ENCODE assay signal across 8 cellular contexts in genomic region chr19:47863514-47863936, GRCh38. TPM values are rescaled to one million over a fixed set of nuclear protein-coding genes. Genes with fewer than 3 reads are reported as not detected.
DNase-seq lines count a peak whose midpoint lies in the region; ATAC-seq and TF ChIP-seq lines count a peak whose summit lies in the region.

No MANE protein-coding gene starts in this region.

- H3K4me3 ChIP-seq in NT2/D1 (ENCODE audit: insufficient read length, low read depth) = no peak overlapping the region
- H3K4me3 ChIP-seq in mucosa of descending colon = no peak overlapping the region

- peak; percentile 92 for TF ChIP-seq CTCF in mucosa of descending colon (IDR thresholded peaks at IDR 0.05)

- H3K36me3 ChIP-seq in NT2/D1 (ENCODE audit: insufficient read depth, insufficient read length, low read length) (no peaks in the 10 kb centered on the region), mucosa of descending colon (ENCODE audit: low read depth) (no peaks in the 10 kb centered on the region)

- H3K27me3 ChIP-seq in NT2/D1 (ENCODE audit: insufficient read depth, insufficient read length) = no peaks in the 10 kb centered on the region

- intact Hi-C loops in mucosa of descending colon (cut with DNase I, micrococcal nuclease) = no loop called here

- H3K9me3 ChIP-seq in NT2/D1 (ENCODE audit: insufficient read depth, low read length) (no peaks in the 10 kb centered on the region), mucosa of descending colon (no peaks in the 10 kb centered on the region)

- H3K4me1 ChIP-seq in NT2/D1 (ENCODE audit: insufficient read depth, insufficient read length) = no peaks in the 10 kb centered on the region
- H3K4me1 ChIP-seq in mucosa of descending colon (ENCODE audit: low read depth) = no peaks in the 10 kb centered on the region

- H3K9ac ChIP-seq in NT2/D1 (ENCODE audit: insufficient read length, low read depth) = peak overlapping the region; percentile 33

- ATAC-seq in mucosa of descending colon = peak; percentile 94
- no peak for ATAC-seq in HG03342 (IDR thresholded peaks at IDR 0.05; ENCODE audit: unreplicated experiment)

- peak; percentile 72 for DNase-seq in CD1c-positive myeloid dendritic cell (ENCODE audit: extremely low spot score)
- DNase-seq in HK-2 (ENCODE audit: unreplicated experiment) = peak; percentile 84
- peak; percentile 78 for DNase-seq in NT2/D1 (ENCODE audit: low read depth, low spot score)
- DNase-seq in activated CD8-positive, alpha-beta memory T cell treated with anti-CD3 and anti-CD28 coated beads, Interleukin-2, amount 50 U/mL, for 4 hours = peak; percentile 87
- peak; percentile 91 for DNase-seq in epidermal melanocyte (ENCODE audit: insufficient read length, low spot score)
- DNase-seq in mucosa of descending colon = peak; percentile 76 to 89 (median 88)
- DNase-seq in stimulated activated CD8-positive, alpha-beta memory T cell treated with anti-CD3 and anti-CD28 coated beads, Interleukin-4, amount 100 ng/mL, for 24 hours (ENCODE audit: low read depth) = peak; percentile 84

RNA-seq across cellular contexts. Expression of gene TPRX2, which starts 4.5 kb away (rescaled TPM):
- not detected for total RNA-seq in mucosa of descending colon

RNA-seq across cellular contexts. Expression of gene SULT2A1, which starts 22.6 kb away (rescaled TPM):
- total RNA-seq in mucosa of descending colon = 1 to 10 TPM in 1 of 3 donors, under 1 TPM in 1, not detected in 1; 0.67 to 1.3 TPM

RNA-seq across cellular contexts. Expression of gene CRX, which starts 41.8 kb away (rescaled TPM):
- total RNA-seq in mucosa of descending colon = not detected

RNA-seq across cellular contexts. Expression of gene TPRX1, which starts 59.2 kb away (rescaled TPM):
- total RNA-seq in mucosa of descending colon = not detected
